In the genomic region with DNA sequence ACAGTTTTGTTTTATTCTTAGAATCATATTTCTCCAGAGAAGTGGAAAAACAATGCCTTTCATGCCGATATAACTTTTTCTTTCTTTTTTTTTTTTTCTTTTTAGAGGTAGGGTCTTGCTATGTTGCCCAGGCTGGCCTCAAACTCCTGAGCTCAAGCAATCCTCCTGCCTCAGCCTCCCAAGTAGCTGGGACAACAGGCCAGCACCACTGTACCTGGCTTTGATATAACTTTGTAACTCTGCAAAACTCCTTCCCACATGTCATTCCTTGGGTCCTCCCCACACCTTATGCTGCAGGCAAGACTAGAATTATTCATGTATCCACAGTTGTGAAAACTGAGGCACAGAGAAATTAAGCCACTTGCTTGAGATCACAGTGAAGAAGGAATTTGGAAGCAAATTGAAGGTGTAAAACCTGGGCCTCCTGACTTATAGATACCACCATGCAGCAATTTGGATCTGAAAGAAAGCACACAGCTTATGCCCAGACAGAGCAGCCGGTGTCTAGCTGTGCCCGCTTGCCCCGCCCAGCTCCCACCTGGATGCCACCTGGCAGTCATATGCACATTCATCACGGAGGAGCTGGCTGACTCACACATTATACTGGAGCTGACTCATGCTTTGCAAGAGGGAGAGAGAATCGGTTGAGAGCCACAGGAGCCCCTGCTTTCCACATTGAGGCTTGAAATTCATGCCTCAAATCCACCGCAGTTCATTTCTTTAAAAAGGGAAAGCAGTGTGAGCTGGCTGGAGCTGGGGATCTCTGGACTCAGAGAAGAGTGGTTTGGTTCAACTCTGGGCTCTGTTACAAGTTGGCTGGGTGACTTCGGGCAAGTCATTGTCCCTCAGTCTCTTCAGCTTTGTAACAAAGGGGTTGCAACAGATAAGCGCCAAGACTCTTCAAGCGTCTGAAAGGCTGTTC, we compare ENCODE assay signal across 8 cellular contexts. TPM values are rescaled to one million over a fixed set of nuclear protein-coding genes. Genes with fewer than 3 reads are reported as not detected.
DNase-seq lines count a peak whose midpoint lies in the region; ATAC-seq and TF ChIP-seq lines count a peak whose summit lies in the region.

No MANE protein-coding gene starts in this region.

- H3K27me3 ChIP-seq in Panc1 (ENCODE audit: control insufficient read depth, insufficient read depth, low read length): no peaks in the 10 kb centered on the region

- peaks cover 21% of the 10 kb centered on the region for H3K4me1 ChIP-seq in Panc1 (ENCODE audit: control insufficient read depth, insufficient read depth, low read length)

- no peaks in the 10 kb centered on the region for H3K36me3 ChIP-seq in Panc1 (ENCODE audit: control insufficient read depth, insufficient read depth, low read length)

- TF ChIP-seq CTCF in AG09319 (IDR thresholded peaks at IDR 0.05; ENCODE audit: low read depth, low read length): no peak
- TF ChIP-seq CTCF in Panc1 (IDR thresholded peaks at IDR 0.05): no peak
- TF ChIP-seq CTCF in natural killer cell (IDR thresholded peaks at IDR 0.05): no peak

- BruUV-seq in Panc1 (replicated peaks; lab: Mats Ljungman, UMichigan): no TSS peak

- in situ Hi-C loops in Panc1 (cut with HindIII; ENCODE audit: low pct_unique_long_range_greater_than_20kb, low sequenced_read_pairs): no loop called here

- no peak overlapping the region for H3K27ac Mint-ChIP-seq in naive thymus-derived CD8-positive, alpha-beta T cell
- no peak overlapping the region for H3K27ac Mint-ChIP-seq in natural killer cell

- H3K4me3 Mint-ChIP-seq in naive thymus-derived CD8-positive, alpha-beta T cell: no peak overlapping the region
- no peak overlapping the region for H3K4me3 Mint-ChIP-seq in natural killer cell

- CTCF ChIA-PET in Panc1 (lab: Charles Lee): interaction anchor here (0.8 to 1.2 kb wide), 2 partner anchors 44 to 107 kb away, joined by 3 to 5 read pairs; no protein-coding TSS in a partner anchor

- H3K4me3 ChIP-seq in Panc1 (ENCODE audit: low read depth in 2 of 2, low read length in 2 of 2) (peak overlapping the region in 1 of 2 experiments; percentile 2; a peak in 1 of 4 replicates), skin epidermis (no peak overlapping the region)

- H3K27me3 Mint-ChIP-seq in naive thymus-derived CD8-positive, alpha-beta T cell: no peaks in the 10 kb centered on the region
- peaks cover 0 to 6% of the 10 kb centered on the region in 2 donors for H3K27me3 Mint-ChIP-seq in natural killer cell (ENCODE audit: low read depth in 2 of 2)

- DNase-seq in AG09319 (ENCODE audit: extremely low read depth, low read depth) (peak; percentile 46), HT-29 (ENCODE audit: low spot score) (peak; percentile 94), Panc1 (ENCODE audit: low read depth, low spot score) (peak; percentile 89), fibroblast of gingiva (ENCODE audit: low read depth) (peak; percentile 53), natural killer cell (no peak)
- DNase-seq in naive thymus-derived CD8-positive, alpha-beta T cell: no peak

- intact Hi-C loops in Panc1 (cut with micrococcal nuclease; ENCODE audit: unreplicated experiment): no loop called here
- intact Hi-C loops in natural killer cell (cut with micrococcal nuclease): no loop called here

- no peaks in the 10 kb centered on the region for H3K9me3 ChIP-seq in Panc1 (ENCODE audit: control insufficient read depth, insufficient read depth, low read depth, low read length)

- no peaks in the 10 kb centered on the region for H3K36me3 Mint-ChIP-seq in naive thymus-derived CD8-positive, alpha-beta T cell
- H3K36me3 Mint-ChIP-seq in natural killer cell: no peaks in the 10 kb centered on the region

- peaks cover 6 to 19% (median 9%) of the 10 kb centered on the region in 4 donors for H3K4me1 Mint-ChIP-seq in naive thymus-derived CD8-positive, alpha-beta T cell
- H3K4me1 Mint-ChIP-seq in natural killer cell: peaks cover 9 to 16% of the 10 kb centered on the region in 2 donors

- no peaks in the 10 kb centered on the region for H3K9me3 Mint-ChIP-seq in naive thymus-derived CD8-positive, alpha-beta T cell
- no peaks in the 10 kb centered on the region for H3K9me3 Mint-ChIP-seq in natural killer cell

- H3K27ac ChIP-seq in Panc1 (ENCODE audit: low read length) (peak overlapping the region; percentile 80), skin epidermis (peak overlapping the region in 20 of 21 experiments; percentile 42 to 90 (median 66))

- POLR2A ChIA-PET in Panc1 (lab: Charles Lee): interaction anchor here (0.5 kb wide), 1 partner anchor 1025 kb away, joined by 4 read pairs; no protein-coding TSS in a partner anchor
- POLR2A ChIA-PET in naive thymus-derived CD8-positive, alpha-beta T cell (lab: Charles Lee): interaction anchor here (0.5 kb wide), 1 partner anchor 195 kb away, joined by 3 read pairs; no protein-coding TSS in a partner anchor

- peak; percentile 94 for ATAC-seq in Panc1
- ATAC-seq in naive thymus-derived CD8-positive, alpha-beta T cell: no peak
- no peak for ATAC-seq in natural killer cell
- no peak for ATAC-seq in HG02938 (IDR thresholded peaks at IDR 0.05; ENCODE audit: unreplicated experiment)

RNA-seq across cellular contexts. Expression of gene SLC2A1, which starts 8.3 kb away (rescaled TPM):
- 916 and 965 TPM in 2 replicates for total RNA-seq in HT-29 (2014; rRNA removed; shearing (Covaris generic))
- total RNA-seq in Panc1 (2021; ENCODE audit: unreplicated experiment): 32.9 TPM
- 71.4 TPM for polyA plus RNA-seq in Panc1 (2012; ENCODE audit: insufficient read length)
- total RNA-seq in naive thymus-derived CD8-positive, alpha-beta T cell: 10 to 100 TPM; 57.2 to 57.3 TPM
- polyA plus RNA-seq in naive thymus-derived CD8-positive, alpha-beta T cell: 10 to 100 TPM; 17.7 to 22.8 (median 22.0) TPM
- total RNA-seq in natural killer cell: 100 to 1,000 TPM in 1 of 3 donors, 10 to 100 TPM in 2; 94.7 to 143 (median 95.1) TPM

Comparison
In these comparisons a context has a peak if more than half of its experiments do, and no peak if none do; other contexts are left out.
1. DNase-seq: peak in AG09319 (single experiment), HT-29 (single experiment), Panc1 (single experiment) and fibroblast of gingiva (single experiment); none in naive thymus-derived CD8-positive, alpha-beta T cell (0 of 10) and natural killer cell (single experiment).